In genomic region chr5:13215806-13216205, GRCh38 we compare ENCODE assay signal across 5 cellular contexts.
"Had no signal": no experiment of that assay in that cellular context is flagged by ENCODE, and none has a peak within 500 bp of the region (broad histone marks: within the 10 kb centered on the region; RNA-seq: fewer than 3 reads in every experiment).

No MANE protein-coding gene starts in this region.

- H3K27me3 Mint-ChIP-seq: IgD-negative memory B cell had no signal

- H3K9me3 Mint-ChIP-seq: GM23338, H9 had no signal

- H3K27ac Mint-ChIP-seq: GM23338, H9, IgD-negative memory B cell had no signal

- H3K4me3 Mint-ChIP-seq: GM23338, H9, IgD-negative memory B cell had no signal

- H3K4me3 ChIP-seq: GM23338, K562 had no signal

- H3K4me1 Mint-ChIP-seq: GM23338, H9, IgD-negative memory B cell had no signal

- H3K4me2 ChIP-seq: GM23338 had no signal

- DNase-seq: H9, HCEC 1CT had no signal

- H3K36me3 Mint-ChIP-seq: IgD-negative memory B cell had no signal
